In the genomic region with DNA sequence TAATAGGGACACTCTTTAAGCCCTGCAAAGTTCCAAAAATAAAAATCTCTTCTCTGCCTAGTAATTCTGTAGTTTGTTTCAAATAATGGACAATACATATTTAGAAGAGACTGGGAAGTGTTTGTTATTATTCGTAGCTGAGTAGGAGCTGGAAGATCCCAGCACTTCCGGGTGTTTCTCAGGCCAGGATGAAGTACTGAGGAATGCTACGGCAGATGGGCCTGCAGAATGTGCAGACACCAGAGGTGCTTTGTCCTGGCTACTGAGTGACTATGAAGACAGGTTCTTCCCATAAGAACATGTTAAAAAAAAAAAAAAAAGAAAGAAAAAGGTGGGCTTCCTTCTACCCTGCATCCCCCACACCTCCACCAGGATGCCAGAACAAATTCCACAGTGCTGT, we compare ENCODE assay signal across 28 cellular contexts. TPM values are rescaled to one million over a fixed set of nuclear protein-coding genes. Genes with fewer than 3 reads are reported as not detected.
"Had no signal": no experiment of that assay in that cellular context is flagged by ENCODE, and none has a peak within 500 bp of the region (broad histone marks: within the 10 kb centered on the region; RNA-seq: fewer than 3 reads in every experiment).

No MANE protein-coding gene starts in this region.

- DNase-seq: activated B cell treated with CpG ODN at 0.5 μM for 24 hours; activated CD4-positive, alpha-beta T cell treated with anti-CD3 and anti-CD28 coated beads, Interleukin-2, amount 50 U/mL, for 1 hour; activated CD8-positive, alpha-beta T cell treated with anti-CD3 and anti-CD28 coated beads for 36 hours; activated gamma-delta T cell treated with Interleukin-2 at 50 U/mL for 16 hours; activated naive CD4-positive, alpha-beta T cell treated with anti-CD3 and anti-CD28 coated beads, Interleukin-2, amount 50 U/mL, for 16 hours; activated T-cell treated with anti-CD3 and anti-CD28 coated beads, Interleukin-2, amount 50 U/mL, for 4 hours; amygdala; colonic mucosa; effector CD8-positive, alpha-beta T cell; esophagus squamous epithelium; hippocampal formation; immature natural killer cell; kidney glomerular epithelial cell; lower lobe of right lung; mesenchymal stem cell; natural killer cell; stimulated activated CD4-positive, alpha-beta T cell treated with anti-CD3 and anti-CD28 coated beads, Interleukin-15, amount 100 ng/mL, for 24 hours; stimulated activated CD4-positive, alpha-beta T cell treated with anti-CD3 and anti-CD28 coated beads, Interleukin-2, amount 100 ng/mL, for 24 hours; stimulated activated naive B cell treated with anti-CD40 and anti-IgM and Interleukin-4, amounts not matched to agents 10 μg/mL and 1 μg/mL and 100 μg/mL, for 72 hours; stomach; T-helper 17 cell; T1000; thyroid gland; upper lobe of right lung had no signal

- H3K36me3 ChIP-seq: breast epithelium, colonic mucosa, esophagus squamous epithelium, gastroesophageal sphincter, lower lobe of right lung, right atrium auricular region, stomach, thyroid gland, upper lobe of right lung had no signal

- H3K4me1 ChIP-seq: breast epithelium, esophagus squamous epithelium, right atrium auricular region, stomach, upper lobe of right lung had no signal

- H3K9me3 ChIP-seq: breast epithelium, colonic mucosa, esophagus squamous epithelium, gastroesophageal sphincter, lower lobe of right lung, right atrium auricular region, stomach, thyroid gland, upper lobe of right lung had no signal

- H3K27ac ChIP-seq: breast epithelium, colonic mucosa, epithelial cell of prostate, esophagus squamous epithelium, gastroesophageal sphincter, lower lobe of right lung, right atrium auricular region, stomach, thyroid gland, upper lobe of right lung had no signal

- H3K27me3 ChIP-seq: breast epithelium, colonic mucosa, esophagus squamous epithelium, gastroesophageal sphincter, right atrium auricular region, stomach, thyroid gland, upper lobe of right lung had no signal

- H3K4me3 ChIP-seq: breast epithelium, colonic mucosa, esophagus squamous epithelium, gastroesophageal sphincter, lower lobe of right lung, right atrium auricular region, stomach, thyroid gland, upper lobe of right lung had no signal

RNA-seq across cellular contexts. Expression of a gene that starts 36.1 kb away (rescaled TPM):
- total RNA-seq: activated B cell treated with CpG ODN at 0.5 μM for 24 hours had no signal
- polyA plus RNA-seq: immature natural killer cell had no signal
